Comparison of ENCODE assay signal across 1 cellular context in genomic region chr19:4851551-4852290, GRCh38.
TF ChIP-seq lines count a peak whose summit lies in the region.

No MANE protein-coding gene starts in this region.

TF ChIP-seq in HepG2, 621 proteins besides CTCF, POLR2A, EP300 and RAD21 (continued from another document and continues in another):
- TF ChIP-seq THAP8 (CRISPR knock-in tag; IDR thresholded peaks at IDR 0.05; ENCODE audit: borderline replicate concordance) (no peak), CBX5 (CRISPR knock-in tag; IDR thresholded peaks at IDR 0.05; ENCODE audit: borderline replicate concordance) (peak; percentile 61; the same call in 1 of the 2 replicates), ZNF564 (CRISPR knock-in tag; IDR thresholded peaks at IDR 0.05) (no peak), NFYC (CRISPR knock-in tag; IDR thresholded peaks at IDR 0.05) (no peak), TRIM22 (IDR thresholded peaks at IDR 0.05) (no peak), CREBL2 (CRISPR knock-in tag; IDR thresholded peaks at IDR 0.05; ENCODE audit: borderline replicate concordance) (no peak), SNAI1 (CRISPR knock-in tag; IDR thresholded peaks at IDR 0.05; ENCODE audit: borderline replicate concordance) (no peak), ZNF790 (CRISPR knock-in tag; IDR thresholded peaks at IDR 0.05; ENCODE audit: borderline replicate concordance) (no peak), DMAP1 (CRISPR knock-in tag; IDR thresholded peaks at IDR 0.05) (0 out of 2 replicates have a peak, but pooled peaks have one; percentile 43), HOMEZ (CRISPR knock-in tag; IDR thresholded peaks at IDR 0.05; ENCODE audit: low read depth) (peak; percentile 37; the same call in 1 of the 2 replicates), IRF2 (CRISPR knock-in tag; IDR thresholded peaks at IDR 0.05) (peak; percentile 58; the same call in 1 of the 2 replicates), ELF4 (CRISPR knock-in tag; IDR thresholded peaks at IDR 0.05; ENCODE audit: borderline replicate concordance) (no peak), PHB2 (IDR thresholded peaks at IDR 0.05; ENCODE audit: partially characterized antibody) (no peak), KDM5B (CRISPR knock-in tag; IDR thresholded peaks at IDR 0.05; ENCODE audit: borderline replicate concordance) (peak; percentile 37; the same call in 1 of the 2 replicates), ZNF282 (IDR thresholded peaks at IDR 0.05; ENCODE audit: partially characterized antibody) (no peak), ZMYM4 (CRISPR knock-in tag; IDR thresholded peaks at IDR 0.05) (peak; percentile 57; the same call in 1 of the 2 replicates), SRY (CRISPR knock-in tag; IDR thresholded peaks at IDR 0.05) (no peak), ZNF121 (CRISPR knock-in tag; IDR thresholded peaks at IDR 0.05) (0 out of 2 replicates have a peak, but pooled peaks have one; percentile 62), SP5 (CRISPR knock-in tag; IDR thresholded peaks at IDR 0.05; ENCODE audit: borderline replicate concordance, low read depth) (peak; percentile 56; the same call in 1 of the 2 replicates), SMAD1 (CRISPR knock-in tag; IDR thresholded peaks at IDR 0.05; ENCODE audit: borderline replicate concordance, low read depth) (0 out of 2 replicates have a peak, but pooled peaks have one; percentile 47), TAF15 (IDR thresholded peaks at IDR 0.05; ENCODE audit: low read depth, low read length, poor library complexity, severe bottlenecking) (peak; percentile 50), ZNF331 (CRISPR knock-in tag; IDR thresholded peaks at IDR 0.05) (0 out of 2 replicates have a peak, but pooled peaks have one; percentile 11), SRSF1 (optimal IDR thresholded peaks at IDR 0.05; ENCODE audit: low read depth, low read length) (no peak), HNRNPK (IDR thresholded peaks at IDR 0.05; ENCODE audit: low read depth, low read length, poor library complexity, severe bottlenecking) (peak; percentile 16), AGO2 (optimal IDR thresholded peaks at IDR 0.05; ENCODE audit: low read depth, low read length) (peak; percentile 64), GABPB1 (CRISPR knock-in tag; IDR thresholded peaks at IDR 0.05) (peak; percentile 48; the same call in 1 of the 2 replicates), ONECUT2 (CRISPR knock-in tag; IDR thresholded peaks at IDR 0.05) (no peak), KLF12 (CRISPR knock-in tag; IDR thresholded peaks at IDR 0.05; ENCODE audit: borderline replicate concordance) (no peak), KAT8 (CRISPR knock-in tag; IDR thresholded peaks at IDR 0.05) (peak; percentile 31; the same call in 1 of the 2 replicates), SP1 (IDR thresholded peaks at IDR 0.05) (no peak), SP1 (CRISPR knock-in tag; IDR thresholded peaks at IDR 0.05) (no peak), SMAD9 (CRISPR knock-in tag; IDR thresholded peaks at IDR 0.05) (no peak), TARDBP (CRISPR knock-in tag; IDR thresholded peaks at IDR 0.05) (peak; percentile 77; the same call in 1 of the 2 replicates), EED (CRISPR knock-in tag; IDR thresholded peaks at IDR 0.05) (0 out of 2 replicates have a peak, but pooled peaks have one; percentile 35), FOXO1 (CRISPR knock-in tag; IDR thresholded peaks at IDR 0.05) (peak; percentile 26; the same call in 1 of the 2 replicates), ZBTB33 (CRISPR knock-in tag; IDR thresholded peaks at IDR 0.05) (peak; percentile 88), HNF1B (CRISPR knock-in tag; IDR thresholded peaks at IDR 0.05) (peak; percentile 89), KDM5A (IDR thresholded peaks at IDR 0.05; ENCODE audit: borderline replicate concordance, low read length) (no peak), HOXA3 (CRISPR knock-in tag; IDR thresholded peaks at IDR 0.05) (peak; percentile 76), EEA1 (CRISPR knock-in tag; IDR thresholded peaks at IDR 0.05; ENCODE audit: borderline replicate concordance) (0 out of 2 replicates have a peak, but pooled peaks have one; percentile 33), BORCS8-MEF2B (CRISPR knock-in tag; IDR thresholded peaks at IDR 0.05) (0 out of 2 replicates have a peak, but pooled peaks have one; percentile 39), THAP11 (CRISPR knock-in tag; IDR thresholded peaks at IDR 0.05) (peak; percentile 78), RXRA (CRISPR knock-in tag; IDR thresholded peaks at IDR 0.05) (no peak; the same call in 1 of the 2 replicates), ZNF432 (CRISPR knock-in tag; IDR thresholded peaks at IDR 0.05; ENCODE audit: borderline replicate concordance) (no peak), WIZ (CRISPR knock-in tag; IDR thresholded peaks at IDR 0.05) (no peak), KLF6 (CRISPR knock-in tag; IDR thresholded peaks at IDR 0.05) (no peak), PRPF4 (IDR thresholded peaks at IDR 0.05; ENCODE audit: low read depth, low read length, poor library complexity, severe bottlenecking) (no peak), ZSCAN25 (CRISPR knock-in tag; IDR thresholded peaks at IDR 0.05) (peak; percentile 91), ATF3 (CRISPR knock-in tag; IDR thresholded peaks at IDR 0.05) (peak; percentile 38; the same call in 1 of the 2 replicates), MAFG (CRISPR knock-in tag; IDR thresholded peaks at IDR 0.05) (no peak), THAP9 (CRISPR knock-in tag; IDR thresholded peaks at IDR 0.05; ENCODE audit: borderline replicate concordance) (peak; percentile 46; the same call in 1 of the 2 replicates), NR2C2 (CRISPR knock-in tag; IDR thresholded peaks at IDR 0.05; ENCODE audit: borderline replicate concordance) (peak; percentile 51; the same call in 1 of the 2 replicates), KLF16 (CRISPR knock-in tag; IDR thresholded peaks at IDR 0.05) (no peak), UBTF (CRISPR knock-in tag; IDR thresholded peaks at IDR 0.05) (0 out of 2 replicates have a peak, but pooled peaks have one; percentile 22), SETDB1 (CRISPR knock-in tag; IDR thresholded peaks at IDR 0.05; ENCODE audit: borderline replicate concordance) (no peak), SRSF9 (IDR thresholded peaks at IDR 0.05; ENCODE audit: borderline replicate concordance, insufficient read depth, low read depth, low read length, poor library complexity, severe bottlenecking) (no peak), KDM3A (CRISPR knock-in tag; IDR thresholded peaks at IDR 0.05; ENCODE audit: low read depth) (0 out of 2 replicates have a peak, but pooled peaks have one; percentile 55), ZNF18 (CRISPR knock-in tag; IDR thresholded peaks at IDR 0.05; ENCODE audit: insufficient replicate concordance) (peak; percentile 80), ZNF720 (CRISPR knock-in tag; IDR thresholded peaks at IDR 0.05) (no peak)
